ENCODE assay signal across 13 cellular contexts in the genomic region with DNA sequence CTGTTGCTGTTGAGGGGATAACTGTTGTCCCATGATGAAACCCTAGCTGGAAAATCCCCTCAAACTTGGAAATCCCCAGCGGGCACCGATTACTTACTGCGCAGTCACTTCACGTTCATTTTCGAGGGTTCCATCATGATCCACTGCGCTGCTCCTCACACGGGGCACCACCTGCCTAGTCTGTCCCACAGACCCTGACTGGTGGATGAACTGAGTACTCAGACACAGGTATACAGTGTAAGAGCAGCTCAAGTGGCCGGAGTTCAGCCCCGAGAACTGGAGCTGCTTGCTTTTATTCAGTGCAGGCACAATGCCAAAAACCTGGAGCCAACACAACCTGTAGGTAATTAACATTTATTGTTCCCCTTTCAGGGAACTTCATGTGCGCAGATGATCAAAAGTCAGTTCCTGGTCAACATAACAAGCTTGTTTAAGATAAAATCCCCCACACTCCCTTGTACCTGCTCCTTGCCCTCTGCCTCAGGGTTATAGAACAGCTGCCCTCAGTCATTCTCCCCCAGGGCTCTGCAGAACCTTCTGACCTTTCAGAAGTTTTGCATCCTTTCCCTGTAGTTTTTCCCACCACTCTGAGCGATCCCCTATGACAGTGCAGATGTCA.
DNase-seq lines count a peak whose midpoint lies in the region; ATAC-seq lines count a peak whose summit lies in the region.
"Had no signal": no experiment of that assay in that cellular context is flagged by ENCODE, and none has a peak within 500 bp of the region (broad histone marks: within the 10 kb centered on the region; RNA-seq: fewer than 3 reads in every experiment).

No MANE protein-coding gene starts in this region.

- no peaks in the 10 kb centered on the region for H3K27me3 ChIP-seq in muscle layer of duodenum (ENCODE audit: low read depth, low read length)
- H3K27me3 ChIP-seq: vagina had no signal

- H3K4me3 ChIP-seq in muscle layer of duodenum (ENCODE audit: low read depth in 1 of 2, low read length in 2 of 2), result peak overlapping the region in 1 of 2 donors; percentile 70
- H3K4me3 ChIP-seq: left ventricle myocardium inferior, vagina had no signal

- H3K36me3 ChIP-seq in muscle layer of duodenum (ENCODE audit: control insufficient read depth in 1 of 2, insufficient read depth in 2 of 2, low read length in 2 of 2), result no peaks in the 10 kb centered on the region
- H3K36me3 ChIP-seq: left ventricle myocardium inferior, vagina had no signal

- ATAC-seq in HG03196 (IDR thresholded peaks at IDR 0.05; ENCODE audit: unreplicated experiment), result no peak

- H3K27ac ChIP-seq in muscle layer of duodenum (ENCODE audit: low read length), result peak overlapping the region; percentile 86
- H3K27ac ChIP-seq: left ventricle myocardium inferior, vagina had no signal

- H3K4me1 ChIP-seq in muscle layer of duodenum (ENCODE audit: control insufficient read depth in 1 of 2, insufficient read depth in 2 of 2, low read length in 2 of 2), result peaks cover 16 to 17% of the 10 kb centered on the region in 2 donors
- H3K4me1 ChIP-seq: left ventricle myocardium inferior had no signal

- DNase-seq in DMS53 (lab: John Stamatoyannopoulos, UW), result peak; percentile 68
- DNase-seq in NCI-H1105 treated with DMSO at 0.1 percent for 48 hours (lab: John Stamatoyannopoulos, UW), result peak; percentile 91
- peak; percentile 77 for DNase-seq in NCI-H82 treated with DMSO at 0.1 percent for 48 hours (lab: John Stamatoyannopoulos, UW; ENCODE audit: unreplicated experiment)
- no peak for DNase-seq in AG08396 (ENCODE audit: low spot score)
- DNase-seq in NCI-H446 treated with DMSO at 0.1 percent for 48 hours (lab: John Stamatoyannopoulos, UW), result no peak
- no peak for DNase-seq in DMS 273 (lab: John Stamatoyannopoulos, UW; ENCODE audit: unreplicated experiment)
- DNase-seq: head of caudate nucleus; left ventricle myocardium inferior; stimulated activated CD4-positive, alpha-beta T cell treated with anti-CD3 and anti-CD28 coated beads, Interleukin-15, amount 100 ng/mL, for 24 hours; stimulated activated CD8-positive, alpha-beta memory T cell treated with anti-CD3 and anti-CD28 coated beads, Interleukin-4, amount 100 ng/mL, for 48 hours had no signal

- no peaks in the 10 kb centered on the region for H3K9me3 ChIP-seq in muscle layer of duodenum (ENCODE audit: control insufficient read depth in 1 of 2, low read length in 2 of 2)
- H3K9me3 ChIP-seq: left ventricle myocardium inferior, vagina had no signal

Comparison
In these comparisons a context has a peak if more than half of its experiments do, and no peak if none do; other contexts are left out.
1. DNase-seq: peak in DMS53 (single experiment), NCI-H1105 treated with DMSO at 0.1 percent for 48 hours (single experiment) and NCI-H82 treated with DMSO at 0.1 percent for 48 hours (single experiment); none in AG08396 (single experiment), NCI-H446 treated with DMSO at 0.1 percent for 48 hours (single experiment) and DMS 273 (single experiment).